ENCODE assay signal across 1 cellular context in the genomic region with DNA sequence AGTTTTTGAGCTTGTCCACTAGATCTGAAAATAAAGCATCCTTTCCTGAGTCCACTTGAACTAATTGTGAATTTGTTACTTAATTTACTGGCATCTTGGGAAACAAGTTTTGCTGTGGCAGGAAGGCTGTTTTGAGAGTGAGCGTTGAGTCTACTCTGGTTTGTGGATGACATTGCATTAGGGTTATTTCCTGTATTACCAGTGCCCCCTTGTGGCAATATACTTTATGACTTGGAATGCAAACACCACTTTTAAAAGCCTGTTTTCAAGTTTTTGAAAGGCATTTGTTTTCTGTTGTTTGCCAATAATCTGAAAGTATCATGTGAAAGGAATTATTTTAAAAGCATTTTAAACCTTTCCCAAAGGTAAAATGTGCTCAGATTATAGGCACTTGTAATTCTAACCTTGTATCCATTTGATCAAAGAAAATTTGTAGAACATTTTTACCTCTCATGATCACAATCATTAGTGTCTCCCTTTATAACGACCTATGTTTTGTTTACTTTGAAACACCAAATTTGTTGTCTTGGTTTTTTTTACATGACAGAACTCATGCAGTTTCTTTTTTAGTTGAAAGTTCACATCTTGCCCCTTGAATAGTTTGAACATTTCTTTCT.
TF ChIP-seq lines count a peak whose summit lies in the region.

No MANE protein-coding gene starts in this region.

TF ChIP-seq in liver, 16 proteins besides CTCF, POLR2A, EP300 and RAD21 (continued from another document):
- TF ChIP-seq EGR1 (IDR thresholded peaks at IDR 0.05; ENCODE audit: low read depth in 2 of 2) (no peak), HNF4G (IDR thresholded peaks at IDR 0.05) (no peak), RXRA (IDR thresholded peaks at IDR 0.05) (peak in 1 of 2 donors; percentile 28)
